In genomic region chr5:89885670-89886069, GRCh38 we compare ENCODE assay signal across 30 cellular contexts.
DNase-seq lines count a peak whose midpoint lies in the region; ATAC-seq, FAIRE-seq and TF ChIP-seq lines count a peak whose summit lies in the region.
"Had no signal": no experiment of that assay in that cellular context is flagged by ENCODE, and none has a peak within 500 bp of the region (broad histone marks: within the 10 kb centered on the region; RNA-seq: fewer than 3 reads in every experiment).

No MANE protein-coding gene starts in this region.

- DNase-seq in A549 (ENCODE audit: low read depth in 1 of 2, low spot score in 1 of 2): no peak
- DNase-seq in H54 (ENCODE audit: insufficient read length, low spot score): no peak
- DNase-seq: 8988T; ACHN; AML-193; BE2C; C1 segment of cervical spinal cord; Caco-2; Calu3; CD4-positive, alpha-beta memory T cell; CD4-positive, alpha-beta T cell; CD4-positive, CD25-positive, alpha-beta regulatory T cell; CD8-positive, alpha-beta memory T cell; CD8-positive, alpha-beta T cell; COR-L47; DMS 273 treated with DMSO at 0.1 percent for 48 hours; DMS153; DMS53; DMS79; DMS79 treated with DMSO at 0.1 percent for 48 hours; DND-41; EL had no signal

- H3K27ac ChIP-seq in A549 (no peak overlapping the region), HEK293 (ENCODE audit: extremely low read depth, low read depth, low read length) (no peak overlapping the region)
- H3K27ac ChIP-seq: 22Rv1; BLaER1; BLaER1 treated with 17β-estradiol and CSF1 and Interleukin-3, amounts not matched to agents 10 nM and 100 nM; C4-2B had no signal

- TF ChIP-seq RAD21 in A549 (conservative IDR thresholded peaks at IDR 0.05 in 1 of 2, IDR thresholded peaks at IDR 0.05 in 1 of 2): no peak

- no peaks in the 10 kb centered on the region for H3K9me3 ChIP-seq in A549
- no peaks in the 10 kb centered on the region for H3K9me3 ChIP-seq in HEK293 (ENCODE audit: control insufficient read depth, insufficient read depth, low read depth, low read length)
- H3K9me3 ChIP-seq: BE2C; BLaER1; BLaER1 treated with 17β-estradiol and CSF1 and Interleukin-3, amounts not matched to agents 10 nM and 100 nM; Caco-2 had no signal

- no peak for ATAC-seq in A549
- ATAC-seq in esophagus mucosa: no peak
- ATAC-seq: CD8-positive, alpha-beta T cell had no signal

- H3K4me3 ChIP-seq in A549 (no peak overlapping the region), HEK293 (ENCODE audit: low read depth, low read length) (no peak overlapping the region)
- H3K4me3 ChIP-seq: BLaER1; BLaER1 treated with 17β-estradiol and CSF1 and Interleukin-3, amounts not matched to agents 10 nM and 100 nM had no signal

- POLR2A ChIA-PET in A549 (lab: Yijun Ruan, JAX): no interaction called here
- POLR2A ChIA-PET in HEK293 (lab: Yijun Ruan, JAX): no interaction called here

- CTCF ChIA-PET in A549 (lab: Yijun Ruan, JAX): no interaction called here
- CTCF ChIA-PET in HEK293 (lab: Yijun Ruan, JAX): interaction anchor here (0.6 kb wide), 1 partner anchor 19 kb away, joined by 3 read pairs; no protein-coding TSS in a partner anchor

- no peaks in the 10 kb centered on the region for H3K36me3 ChIP-seq in HEK293 (ENCODE audit: control insufficient read depth in 2 of 2, insufficient read depth in 1 of 2, low read length in 2 of 2)
- H3K36me3 ChIP-seq: BE2C; BLaER1; BLaER1 treated with 17β-estradiol and CSF1 and Interleukin-3, amounts not matched to agents 10 nM and 100 nM had no signal

- FAIRE-seq in A549 (lab: Jason Lieb, UNC) (no peak), H54 (lab: Jason Lieb, UNC) (no peak)
- FAIRE-seq: A204.1, D721Med had no signal

- no peak overlapping the region for H3K4me2 ChIP-seq in A549
- H3K4me2 ChIP-seq: BLaER1; BLaER1 treated with 17β-estradiol and CSF1 and Interleukin-3, amounts not matched to agents 10 nM and 100 nM had no signal

- no peak for TF ChIP-seq EP300 in A549 (IDR thresholded peaks at IDR 0.05)

- TF ChIP-seq CTCF in A549 (IDR thresholded peaks at IDR 0.05) (no peak), HEK293 (tag by site-specific recombination; IDR thresholded peaks at IDR 0.05) (no peak)

- no peaks in the 10 kb centered on the region for H3K4me1 ChIP-seq in A549
- no peaks in the 10 kb centered on the region for H3K4me1 ChIP-seq in HEK293 (ENCODE audit: control insufficient read depth, insufficient read depth, low read length)
- H3K4me1 ChIP-seq: BE2C, BLaER1, Caco-2 had no signal

- TF ChIP-seq POLR2A in A549 (IDR thresholded peaks at IDR 0.05; ENCODE audit: low read length): no peak
- TF ChIP-seq POLR2A in H54 (IDR thresholded peaks at IDR 0.05; ENCODE audit: low read depth, low read length): no peak

TF ChIP-seq in A549, 52 proteins besides CTCF, POLR2A, EP300 and RAD21:
- TF ChIP-seq ZC3H11A (IDR thresholded peaks at IDR 0.05) (peak; percentile 84), EHF (CRISPR knock-in tag; IDR thresholded peaks at IDR 0.05) (no peak)
TF ChIP-seq in A549: peak in this region for 1.

TF ChIP-seq in HEK293, 187 proteins besides CTCF, POLR2A, EP300 and RAD21 (continues in another document):
- no peak for TF ChIP-seq ELK4 (IDR thresholded peaks at IDR 0.05; ENCODE audit: borderline replicate concordance, low read depth, low read length)
- TF ChIP-seq OVOL3 (tag by site-specific recombination; IDR thresholded peaks at IDR 0.05): no peak
- no peak for TF ChIP-seq ZNF639 (tag by site-specific recombination; IDR thresholded peaks at IDR 0.05)
- TF ChIP-seq OSR2 (tag by site-specific recombination; IDR thresholded peaks at IDR 0.05): no peak
- TF ChIP-seq ZNF792 (tag by site-specific recombination; IDR thresholded peaks at IDR 0.05): no peak
- TF ChIP-seq, protein P1, sequence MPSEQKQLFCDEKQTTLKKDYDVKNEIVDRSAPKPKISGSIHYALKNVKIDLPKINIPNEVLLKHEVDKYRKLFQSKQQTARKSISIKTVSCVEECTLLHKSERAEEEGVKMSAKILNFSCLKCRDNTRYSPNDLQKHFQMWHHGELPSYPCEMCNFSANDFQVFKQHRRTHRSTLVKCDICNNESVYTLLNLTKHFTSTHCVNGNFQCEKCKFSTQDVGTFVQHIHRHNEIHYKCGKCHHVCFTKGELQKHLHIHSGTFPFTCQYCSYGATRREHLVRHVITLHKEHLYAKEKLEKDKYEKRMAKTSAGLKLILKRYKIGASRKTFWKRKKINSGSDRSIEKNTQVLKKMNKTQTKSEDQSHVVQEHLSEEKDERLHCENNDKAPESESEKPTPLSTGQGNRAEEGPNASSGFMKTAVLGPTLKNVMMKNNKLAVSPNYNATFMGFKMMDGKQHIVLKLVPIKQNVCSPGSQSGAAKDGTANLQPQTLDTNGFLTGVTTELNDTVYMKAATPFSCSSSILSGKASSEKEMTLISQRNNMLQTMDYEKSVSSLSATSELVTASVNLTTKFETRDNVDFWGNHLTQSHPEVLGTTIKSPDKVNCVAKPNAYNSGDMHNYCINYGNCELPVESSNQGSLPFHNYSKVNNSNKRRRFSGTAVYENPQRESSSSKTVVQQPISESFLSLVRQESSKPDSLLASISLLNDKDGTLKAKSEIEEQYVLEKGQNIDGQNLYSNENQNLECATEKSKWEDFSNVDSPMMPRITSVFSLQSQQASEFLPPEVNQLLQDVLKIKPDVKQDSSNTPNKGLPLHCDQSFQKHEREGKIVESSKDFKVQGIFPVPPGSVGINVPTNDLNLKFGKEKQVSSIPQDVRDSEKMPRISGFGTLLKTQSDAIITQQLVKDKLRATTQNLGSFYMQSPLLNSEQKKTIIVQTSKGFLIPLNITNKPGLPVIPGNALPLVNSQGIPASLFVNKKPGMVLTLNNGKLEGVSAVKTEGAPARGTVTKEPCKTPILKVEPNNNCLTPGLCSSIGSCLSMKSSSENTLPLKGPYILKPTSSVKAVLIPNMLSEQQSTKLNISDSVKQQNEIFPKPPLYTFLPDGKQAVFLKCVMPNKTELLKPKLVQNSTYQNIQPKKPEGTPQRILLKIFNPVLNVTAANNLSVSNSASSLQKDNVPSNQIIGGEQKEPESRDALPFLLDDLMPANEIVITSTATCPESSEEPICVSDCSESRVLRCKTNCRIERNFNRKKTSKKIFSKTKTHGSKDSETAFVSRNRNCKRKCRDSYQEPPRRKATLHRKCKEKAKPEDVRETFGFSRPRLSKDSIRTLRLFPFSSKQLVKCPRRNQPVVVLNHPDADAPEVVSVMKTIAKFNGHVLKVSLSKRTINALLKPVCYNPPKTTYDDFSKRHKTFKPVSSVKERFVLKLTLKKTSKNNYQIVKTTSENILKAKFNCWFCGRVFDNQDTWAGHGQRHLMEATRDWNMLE (tag by site-specific recombination; conservative IDR thresholded peaks at IDR 0.05; ENCODE audit: low read depth): peak; percentile 65; the same call in 1 of the 2 replicates
- TF ChIP-seq, protein P2, sequence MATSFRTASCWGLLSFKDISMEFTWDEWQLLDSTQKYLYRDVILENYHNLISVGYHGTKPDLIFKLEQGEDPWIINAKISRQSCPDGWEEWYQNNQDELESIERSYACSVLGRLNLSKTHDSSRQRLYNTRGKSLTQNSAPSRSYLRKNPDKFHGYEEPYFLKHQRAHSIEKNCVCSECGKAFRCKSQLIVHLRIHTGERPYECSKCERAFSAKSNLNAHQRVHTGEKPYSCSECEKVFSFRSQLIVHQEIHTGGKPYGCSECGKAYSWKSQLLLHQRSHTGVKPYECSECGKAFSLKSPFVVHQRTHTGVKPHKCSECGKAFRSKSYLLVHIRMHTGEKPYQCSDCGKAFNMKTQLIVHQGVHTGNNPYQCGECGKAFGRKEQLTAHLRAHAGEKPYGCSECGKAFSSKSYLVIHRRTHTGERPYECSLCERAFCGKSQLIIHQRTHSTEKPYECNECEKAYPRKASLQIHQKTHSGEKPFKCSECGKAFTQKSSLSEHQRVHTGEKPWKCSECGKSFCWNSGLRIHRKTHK (tag by site-specific recombination; IDR thresholded peaks at IDR 0.05): no peak
- TF ChIP-seq ZNF555 (tag by site-specific recombination; conservative IDR thresholded peaks at IDR 0.05): peak; percentile 74
- no peak for TF ChIP-seq ZNF585B (tag by site-specific recombination; IDR thresholded peaks at IDR 0.05)
- no peak for TF ChIP-seq ZNF202 (tag by site-specific recombination; IDR thresholded peaks at IDR 0.05; ENCODE audit: borderline replicate concordance)
- TF ChIP-seq ZNF394 (tag by site-specific recombination; IDR thresholded peaks at IDR 0.05; ENCODE audit: borderline replicate concordance): peak; percentile 71; the same call in 1 of the 2 replicates
- TF ChIP-seq ZNF658 (tag by site-specific recombination; IDR thresholded peaks at IDR 0.05): no peak
- 0 out of 2 replicates have a peak, but pooled peaks have one; percentile 21 for TF ChIP-seq ZNF558 (tag by site-specific recombination; IDR thresholded peaks at IDR 0.05)
- TF ChIP-seq ZBTB48 (tag by site-specific recombination; IDR thresholded peaks at IDR 0.05): no peak
- TF ChIP-seq ZNF623 (tag by site-specific recombination; IDR thresholded peaks at IDR 0.05): peak; percentile 44
- TF ChIP-seq KLF7 (tag by site-specific recombination; IDR thresholded peaks at IDR 0.05; ENCODE audit: borderline replicate concordance): no peak

Comparison
In these comparisons a context has a peak if more than half of its experiments do, and no peak if none do; other contexts are left out.
1. Of the 5 proteins assayed by ChIP-seq in both HEK293 and A549: peak only in HEK293: REST; only in A549: none; in both: none; in neither: 4.